In genomic region chr2:202009563-202009962, GRCh38 we compare ENCODE assay signal across 14 cellular contexts. TPM values are rescaled to one million over a fixed set of nuclear protein-coding genes. Genes with fewer than 3 reads are reported as not detected.
DNase-seq lines count a peak whose midpoint lies in the region; ATAC-seq and TF ChIP-seq lines count a peak whose summit lies in the region.
"Had no signal": no experiment of that assay in that cellular context is flagged by ENCODE, and none has a peak within 500 bp of the region (broad histone marks: within the 10 kb centered on the region; RNA-seq: fewer than 3 reads in every experiment).

No MANE protein-coding gene starts in this region.

- no peak overlapping the region for H3K4me3 Mint-ChIP-seq in stimulated activated memory B cell treated with anti-CD40 and anti-IgM and Interleukin-4, amounts not matched to agents 10 μg/mL and 1 μg/mL and 100 μg/mL, for 72 hours
- H3K4me3 Mint-ChIP-seq in Calu3 (ENCODE audit: low read depth, unreplicated experiment): no peak overlapping the region
- H3K4me3 Mint-ChIP-seq: CD4-positive, alpha-beta memory T cell; H9 had no signal

- intact Hi-C loops in left ventricle myocardium inferior (cut with micrococcal nuclease): no loop called here
- intact Hi-C loops in left ventricle myocardium superior (cut with micrococcal nuclease): no loop called here
- intact Hi-C loops in right cardiac atrium (cut with DNase I): no loop called here
- intact Hi-C loops in psoas muscle (cut with DNase I): no loop called here
- intact Hi-C loops in left colon (cut with DNase I, micrococcal nuclease): no loop called here
- intact Hi-C loops in Calu3 (cut with micrococcal nuclease; ENCODE audit: unreplicated experiment): no loop called here

- no peak overlapping the region for H3K27ac Mint-ChIP-seq in stimulated activated memory B cell treated with anti-CD40 and anti-IgM and Interleukin-4, amounts not matched to agents 10 μg/mL and 1 μg/mL and 100 μg/mL, for 72 hours
- H3K27ac Mint-ChIP-seq in Calu3 (ENCODE audit: unreplicated experiment): no peak overlapping the region
- H3K27ac Mint-ChIP-seq: CD4-positive, alpha-beta memory T cell; H9 had no signal

- H3K4me1 Mint-ChIP-seq in stimulated activated memory B cell treated with anti-CD40 and anti-IgM and Interleukin-4, amounts not matched to agents 10 μg/mL and 1 μg/mL and 100 μg/mL, for 72 hours: peaks cover 17% of the 10 kb centered on the region
- no peaks in the 10 kb centered on the region for H3K4me1 Mint-ChIP-seq in Calu3 (ENCODE audit: low read depth, unreplicated experiment)
- H3K4me1 Mint-ChIP-seq: CD4-positive, alpha-beta memory T cell had no signal

- DNase-seq in left ventricle myocardium inferior (no peak), left ventricle myocardium superior (no peak), right cardiac atrium (no peak), psoas muscle (no peak), left colon (no peak), Calu3 (no peak)
- DNase-seq: ACHN; CD4-positive, alpha-beta memory T cell; DMS153; EL; GOT3; H9; IMR-90 had no signal

- no peaks in the 10 kb centered on the region for H3K36me3 Mint-ChIP-seq in stimulated activated memory B cell treated with anti-CD40 and anti-IgM and Interleukin-4, amounts not matched to agents 10 μg/mL and 1 μg/mL and 100 μg/mL, for 72 hours
- no peaks in the 10 kb centered on the region for H3K36me3 Mint-ChIP-seq in Calu3 (ENCODE audit: insufficient read depth, unreplicated experiment)
- H3K36me3 Mint-ChIP-seq: CD4-positive, alpha-beta memory T cell had no signal

- no peaks in the 10 kb centered on the region for H3K9me3 Mint-ChIP-seq in stimulated activated memory B cell treated with anti-CD40 and anti-IgM and Interleukin-4, amounts not matched to agents 10 μg/mL and 1 μg/mL and 100 μg/mL, for 72 hours
- no peaks in the 10 kb centered on the region for H3K9me3 Mint-ChIP-seq in Calu3 (ENCODE audit: low read depth, unreplicated experiment)
- H3K9me3 Mint-ChIP-seq: CD4-positive, alpha-beta memory T cell; H9 had no signal

- 53% methylated on average over 7 of the region's 7 CpGs for WGBS in right cardiac atrium
- 29 to 39% (median 32%) methylated on average over 7 of the region's 7 CpGs for WGBS in psoas muscle, 3 donors

- H3K27me3 ChIP-seq in left ventricle myocardium inferior (ENCODE audit: low read depth) (peaks cover 8% of the 10 kb centered on the region), right cardiac atrium (ENCODE audit: control insufficient read depth, insufficient read depth) (no peaks in the 10 kb centered on the region), psoas muscle (ENCODE audit: insufficient read depth in 3 of 3, low read length in 2 of 3) (no peaks in the 10 kb centered on the region)

- H3K9me3 ChIP-seq in left ventricle myocardium inferior (replicated peaks) (no peaks in the 10 kb centered on the region), right cardiac atrium (ENCODE audit: control insufficient read depth, low read length) (no peaks in the 10 kb centered on the region), psoas muscle (no peaks in the 10 kb centered on the region)

- no peaks in the 10 kb centered on the region for H3K36me3 ChIP-seq in left ventricle myocardium inferior
- H3K36me3 ChIP-seq in psoas muscle (ENCODE audit: insufficient read depth in 1 of 2, low read depth in 1 of 2): no peaks in the 10 kb centered on the region

- peaks cover 34% of the 10 kb centered on the region for H3K4me1 ChIP-seq in left ventricle myocardium inferior
- H3K4me1 ChIP-seq in right cardiac atrium (ENCODE audit: control insufficient read depth, insufficient read depth, low read length): no peaks in the 10 kb centered on the region
- peaks cover 13% of the 10 kb centered on the region for H3K4me1 ChIP-seq in psoas muscle

- TF ChIP-seq CTCF in left ventricle myocardium inferior (IDR thresholded peaks at IDR 0.05; ENCODE audit: borderline replicate concordance): no peak
- TF ChIP-seq CTCF in psoas muscle (IDR thresholded peaks at IDR 0.05): no peak
- no peak for TF ChIP-seq CTCF in Calu3 (IDR thresholded peaks at IDR 0.05; ENCODE audit: unreplicated experiment)

- CTCF ChIA-PET in Calu3 (lab: Charles Lee): no interaction called here

- ATAC-seq in left ventricle myocardium superior (no peak), right cardiac atrium (no peak), psoas muscle (peak; percentile 40 to 79 (median 62)), left colon (no peak)
- ATAC-seq in stimulated activated memory B cell treated with anti-CD40 and anti-IgM and Interleukin-4, amounts not matched to agents 10 μg/mL and 1 μg/mL and 100 μg/mL, for 72 hours: no peak

- no TSS peak for BruUV-seq in Calu3 (replicated peaks; lab: Mats Ljungman, UMichigan)

- H3K4me3 ChIP-seq in left ventricle myocardium inferior (no peak overlapping the region), right cardiac atrium (ENCODE audit: low read length) (no peak overlapping the region), psoas muscle (peak overlapping the region; percentile 13)

- peak overlapping the region; percentile 81 for H3K27ac ChIP-seq in left ventricle myocardium inferior (replicated peaks)
- H3K27ac ChIP-seq in right cardiac atrium (ENCODE audit: low read length): peak overlapping the region; percentile 71
- H3K27ac ChIP-seq in psoas muscle: peak overlapping the region; percentile 85

- H3K27me3 Mint-ChIP-seq in stimulated activated memory B cell treated with anti-CD40 and anti-IgM and Interleukin-4, amounts not matched to agents 10 μg/mL and 1 μg/mL and 100 μg/mL, for 72 hours: peaks cover 54% of the 10 kb centered on the region
- H3K27me3 Mint-ChIP-seq in Calu3 (ENCODE audit: unreplicated experiment): peaks cover 36% of the 10 kb centered on the region

RNA-seq across cellular contexts. Expression of gene FZD7, which starts 24.1 kb away (rescaled TPM):
- total RNA-seq in left ventricle myocardium inferior (35.2 TPM), left ventricle myocardium superior (24.6 TPM), right cardiac atrium (10 to 100 TPM; 15.2 to 34.3 (median 27.9) TPM), psoas muscle (10 to 100 TPM in 2 of 4 donors, 1 to 10 TPM in 2; 4.1 to 32.1 (median 9.9) TPM), left colon (1 to 10 TPM; 1.4 to 10.0 TPM), Calu3 (2022) (11.3 and 17.7 TPM in 2 replicates)
- polyA plus RNA-seq in right cardiac atrium (8.0 TPM), psoas muscle (10 to 100 TPM in 1 of 3 donors, 1 to 10 TPM in 2; 1.8 to 14.4 (median 3.7) TPM)
- polyA plus RNA-seq: CD4-positive, alpha-beta memory T cell had no signal

Comparison
In these comparisons a context has a peak if more than half of its experiments do, and no peak if none do; other contexts are left out.
1. ATAC-seq: peak in psoas muscle (4 of 4); none in left ventricle myocardium superior (single experiment), right cardiac atrium (0 of 2), stimulated activated memory B cell treated with anti-CD40 and anti-IgM and Interleukin-4, amounts not matched to agents 10 μg/mL and 1 μg/mL and 100 μg/mL, for 72 hours (single experiment) and left colon (single experiment).
2. Peak in every context shown above with its lines, with median percentiles within 50 percentile points of each other: H3K27ac ChIP-seq.